ENCODE assay signal across 7 cellular contexts in genomic region chr4:159048166-159048886, GRCh38. TPM values are rescaled to one million over a fixed set of nuclear protein-coding genes. Genes with fewer than 3 reads are reported as not detected.
A peak's percentile ranks its signal among the peaks of the same experiment; 100 is the strongest.
DNase-seq lines count a peak whose midpoint lies in the region; ATAC-seq, FAIRE-seq and TF ChIP-seq lines count a peak whose summit lies in the region.

No MANE protein-coding gene starts in this region.

- H3K4me1 Mint-ChIP-seq in chondrocyte (ENCODE audit: low read depth), result peaks cover 34% of the 10 kb centered on the region

- peak; percentile 77 for FAIRE-seq in HepG2 (lab: Jason Lieb, UNC)

- intact Hi-C loops in HepG2 (cut with micrococcal nuclease; ENCODE audit: unreplicated experiment), result loop anchor here (10.0 kb wide), 1 partner anchor 126 kb away; no protein-coding TSS in a partner anchor
- intact Hi-C loops in tibial artery (cut with DNase I; ENCODE audit: low total_unique reads), result no loop called here

- BruUV-seq in HepG2 (replicated peaks; lab: Mats Ljungman, UMichigan), result no TSS peak

- no peaks in the 10 kb centered on the region for H3K36me3 Mint-ChIP-seq in chondrocyte (ENCODE audit: low read depth)

- H3K27me3 Mint-ChIP-seq in chondrocyte (ENCODE audit: low read depth), result no peaks in the 10 kb centered on the region

- in situ Hi-C loops in HepG2 (cut with HindIII; ENCODE audit: extremely low pct_ligation_motif_present, low pct_unique_long_range_greater_than_20kb), result no loop called here

- TF ChIP-seq POLR2A in HepG2 (IDR thresholded peaks at IDR 0.05; ENCODE audit: insufficient read depth in 1 of 2, low read depth in 2 of 2, low read length in 2 of 2), result no peak

- H3K9me3 Mint-ChIP-seq in chondrocyte (ENCODE audit: low read depth), result no peaks in the 10 kb centered on the region

- 3% methylated on average over 15 of the region's 16 CpGs for whole genome bisulfite sequencing in HepG2 (ENCODE audit: low lambda C conversion rate)

- DNase-seq in NCI-H146 (lab: John Stamatoyannopoulos, UW) (peak; percentile 85), chondrocyte (ENCODE audit: low spot score) (no peak), HepG2 (ENCODE audit: low spot score) (peak; percentile 84), tibial artery (peak; percentile 57 to 69)
- DNase-seq in activated CD4-positive, alpha-beta T cell treated with anti-CD3 and anti-CD28 coated beads for 4 hours, result no peak

- peak overlapping the region; percentile 92 for H2AFZ ChIP-seq in HepG2 (ENCODE audit: low read length)

- peak; percentile 95 for ATAC-seq in HepG2
- ATAC-seq in GM21390 (IDR thresholded peaks at IDR 0.05; ENCODE audit: unreplicated experiment), result no peak
- ATAC-seq in GM21717 (IDR thresholded peaks at IDR 0.05; ENCODE audit: unreplicated experiment), result no peak

- CTCF ChIA-PET in HepG2 (lab: Yijun Ruan, JAX; ENCODE audit: low intra/inter-chr PET ratio, low total read pairs), result no interaction called here

- TF ChIP-seq EP300 in HepG2 (IDR thresholded peaks at IDR 0.05; ENCODE audit: low read depth in 2 of 2, low read length in 2 of 2) (peak in 1 of 2 experiments; percentile 29; a peak in 1 of 4 replicates), HepG2 (CRISPR knock-in tag; IDR thresholded peaks at IDR 0.05; ENCODE audit: borderline replicate concordance) (no peak)

- 0 out of 2 replicates have a peak overlapping the region, but pooled peaks have one; percentile 38 for H3K9ac ChIP-seq in HepG2 (ENCODE audit: insufficient read depth, low read depth, low read length)

- peak overlapping the region; percentile 39 for H3K4me3 Mint-ChIP-seq in chondrocyte (ENCODE audit: unreplicated experiment)

- no peaks in the 10 kb centered on the region for H3K36me3 ChIP-seq in HepG2 (replicated peaks in 1 of 2; ENCODE audit: control insufficient read depth in 1 of 2, insufficient read depth in 2 of 2, low read length in 2 of 2)
- H3K36me3 ChIP-seq in tibial artery, result no peaks in the 10 kb centered on the region

- peak overlapping the region; percentile 33 for H3K27ac ChIP-seq in HepG2 (ENCODE audit: extremely low read length, insufficient read depth, low read length)
- H3K27ac ChIP-seq in tibial artery, result no peak overlapping the region

- peak overlapping the region; percentile 97 for H3K4me2 ChIP-seq in HepG2 (ENCODE audit: low read depth, low read length)

- TF ChIP-seq CTCF in chondrocyte (IDR thresholded peaks at IDR 0.05), result no peak
- TF ChIP-seq CTCF in HepG2 (CRISPR knock-in tag; IDR thresholded peaks at IDR 0.05), result peak; percentile 23
- no peak for TF ChIP-seq CTCF in tibial artery (IDR thresholded peaks at IDR 0.05)

- peak overlapping the region; percentile 59 for H3K27ac Mint-ChIP-seq in chondrocyte (ENCODE audit: unreplicated experiment)

- H3K27me3 ChIP-seq in HepG2 (ENCODE audit: control insufficient read depth in 1 of 2, insufficient read depth in 2 of 2, low read length in 2 of 2) (no peaks in the 10 kb centered on the region), tibial artery (no peaks in the 10 kb centered on the region)

- no peaks in the 10 kb centered on the region for H3K79me2 ChIP-seq in HepG2 (ENCODE audit: insufficient read depth, low read length)

- H3K4me3 ChIP-seq in HepG2 (replicated peaks in 1 of 3; ENCODE audit: insufficient read depth in 1 of 3, low read depth in 2 of 3, low read length in 3 of 3) (peak overlapping the region; percentile 17 to 63 (median 58)), tibial artery (peak overlapping the region; percentile 27 to 45)

- TF ChIP-seq RAD21 in HepG2 (CRISPR knock-in tag; IDR thresholded peaks at IDR 0.05), result no peak

- H3K4me1 ChIP-seq in HepG2 (ENCODE audit: insufficient read depth, low read length), result peaks cover 31% of the 10 kb centered on the region
- peaks cover 0 to 8% (median 5%) of the 10 kb centered on the region in 4 donors for H3K4me1 ChIP-seq in tibial artery

- POLR2A ChIA-PET in HepG2 (lab: Yijun Ruan, JAX), result no interaction called here

- H3K9me3 ChIP-seq in HepG2 (ENCODE audit: low read length), result no peaks in the 10 kb centered on the region
- no peaks in the 10 kb centered on the region for H3K9me3 ChIP-seq in tibial artery

- H4K20me1 ChIP-seq in HepG2 (ENCODE audit: insufficient read depth, low read length), result no peaks in the 10 kb centered on the region

TF ChIP-seq in HepG2, 621 proteins besides CTCF, POLR2A, EP300 and RAD21 (continues in another document):
- TF ChIP-seq, protein P1, sequence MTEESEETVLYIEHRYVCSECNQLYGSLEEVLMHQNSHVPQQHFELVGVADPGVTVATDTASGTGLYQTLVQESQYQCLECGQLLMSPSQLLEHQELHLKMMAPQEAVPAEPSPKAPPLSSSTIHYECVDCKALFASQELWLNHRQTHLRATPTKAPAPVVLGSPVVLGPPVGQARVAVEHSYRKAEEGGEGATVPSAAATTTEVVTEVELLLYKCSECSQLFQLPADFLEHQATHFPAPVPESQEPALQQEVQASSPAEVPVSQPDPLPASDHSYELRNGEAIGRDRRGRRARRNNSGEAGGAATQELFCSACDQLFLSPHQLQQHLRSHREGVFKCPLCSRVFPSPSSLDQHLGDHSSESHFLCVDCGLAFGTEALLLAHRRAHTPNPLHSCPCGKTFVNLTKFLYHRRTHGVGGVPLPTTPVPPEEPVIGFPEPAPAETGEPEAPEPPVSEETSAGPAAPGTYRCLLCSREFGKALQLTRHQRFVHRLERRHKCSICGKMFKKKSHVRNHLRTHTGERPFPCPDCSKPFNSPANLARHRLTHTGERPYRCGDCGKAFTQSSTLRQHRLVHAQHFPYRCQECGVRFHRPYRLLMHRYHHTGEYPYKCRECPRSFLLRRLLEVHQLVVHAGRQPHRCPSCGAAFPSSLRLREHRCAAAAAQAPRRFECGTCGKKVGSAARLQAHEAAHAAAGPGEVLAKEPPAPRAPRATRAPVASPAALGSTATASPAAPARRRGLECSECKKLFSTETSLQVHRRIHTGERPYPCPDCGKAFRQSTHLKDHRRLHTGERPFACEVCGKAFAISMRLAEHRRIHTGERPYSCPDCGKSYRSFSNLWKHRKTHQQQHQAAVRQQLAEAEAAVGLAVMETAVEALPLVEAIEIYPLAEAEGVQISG (CRISPR knock-in tag; IDR thresholded peaks at IDR 0.05), result peak; percentile 45; the same call in 1 of the 2 replicates
- TF ChIP-seq RELA (CRISPR knock-in tag; IDR thresholded peaks at IDR 0.05) (no peak), ZNF629 (CRISPR knock-in tag; conservative IDR thresholded peaks at IDR 0.05) (peak; percentile 53; the same call in 1 of the 2 replicates), ZNF451 (CRISPR knock-in tag; IDR thresholded peaks at IDR 0.05) (no peak), BCL6 (CRISPR knock-in tag; IDR thresholded peaks at IDR 0.05) (peak; percentile 25; the same call in 1 of the 2 replicates), ESRRA (CRISPR knock-in tag; IDR thresholded peaks at IDR 0.05; ENCODE audit: low read depth) (no peak), ZNF430 (CRISPR knock-in tag; IDR thresholded peaks at IDR 0.05) (peak; percentile 53; the same call in 1 of the 2 replicates), ZFYVE20 (CRISPR knock-in tag; IDR thresholded peaks at IDR 0.05; ENCODE audit: borderline replicate concordance, low read depth) (no peak), JUND (CRISPR knock-in tag; IDR thresholded peaks at IDR 0.05) (no peak), SP2 (CRISPR knock-in tag; IDR thresholded peaks at IDR 0.05) (no peak)
- TF ChIP-seq, protein P2, sequence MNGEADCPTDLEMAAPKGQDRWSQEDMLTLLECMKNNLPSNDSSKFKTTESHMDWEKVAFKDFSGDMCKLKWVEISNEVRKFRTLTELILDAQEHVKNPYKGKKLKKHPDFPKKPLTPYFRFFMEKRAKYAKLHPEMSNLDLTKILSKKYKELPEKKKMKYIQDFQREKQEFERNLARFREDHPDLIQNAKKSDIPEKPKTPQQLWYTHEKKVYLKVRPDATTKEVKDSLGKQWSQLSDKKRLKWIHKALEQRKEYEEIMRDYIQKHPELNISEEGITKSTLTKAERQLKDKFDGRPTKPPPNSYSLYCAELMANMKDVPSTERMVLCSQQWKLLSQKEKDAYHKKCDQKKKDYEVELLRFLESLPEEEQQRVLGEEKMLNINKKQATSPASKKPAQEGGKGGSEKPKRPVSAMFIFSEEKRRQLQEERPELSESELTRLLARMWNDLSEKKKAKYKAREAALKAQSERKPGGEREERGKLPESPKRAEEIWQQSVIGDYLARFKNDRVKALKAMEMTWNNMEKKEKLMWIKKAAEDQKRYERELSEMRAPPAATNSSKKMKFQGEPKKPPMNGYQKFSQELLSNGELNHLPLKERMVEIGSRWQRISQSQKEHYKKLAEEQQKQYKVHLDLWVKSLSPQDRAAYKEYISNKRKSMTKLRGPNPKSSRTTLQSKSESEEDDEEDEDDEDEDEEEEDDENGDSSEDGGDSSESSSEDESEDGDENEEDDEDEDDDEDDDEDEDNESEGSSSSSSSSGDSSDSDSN (CRISPR knock-in tag; IDR thresholded peaks at IDR 0.05), result peak; percentile 46

RNA-seq across cellular contexts. Expression of gene RAPGEF2, which starts 54.6 kb away (rescaled TPM):
- total RNA-seq in chondrocyte, result 31.0 to 40.1 TPM (median 37.3 TPM) in 3 replicates
- 23.0 and 24.3 TPM in 2 replicates for total RNA-seq in HepG2 (2016; rRNA removed; fragmentation: Illumina TruSeq; extraction: Trizol)
- 4.9 and 6.3 TPM in 2 replicates for total RNA-seq in HepG2 (2016; cell fraction: cytosol; rRNA removed; fragmentation: Illumina TruSeq; extraction: Trizol; ENCODE audit: low read depth)
- 22.0 and 23.7 TPM in 2 replicates for total RNA-seq in HepG2 (2016; cell fraction: insoluble cytoplasmic fraction; rRNA removed; fragmentation: Illumina TruSeq; extraction: Trizol)
- total RNA-seq in HepG2 (2016; cell fraction: membrane; rRNA removed; fragmentation: Illumina TruSeq; extraction: Trizol), result 5.0 and 6.3 TPM in 2 replicates
- 35.9 and 37.8 TPM in 2 replicates for total RNA-seq in HepG2 (2016; cell fraction: nucleus; rRNA removed; fragmentation: Illumina TruSeq; extraction: Trizol)
- 17.2 and 19.2 TPM in 2 replicates for polyA plus RNA-seq in HepG2 (2011; rRNA removed)
- polyA plus RNA-seq in HepG2 (2011; cell fraction: cytosol; rRNA removed), result 13.6 and 17.3 TPM in 2 replicates
- 22.9 and 26.6 TPM in 2 replicates for polyA plus RNA-seq in HepG2 (2011; cell fraction: nucleus; rRNA removed)
- polyA plus RNA-seq in HepG2 (2012), result 12.4 and 13.7 TPM in 2 replicates
- polyA plus RNA-seq in HepG2 (2016; cell fraction: cytosol; fragmentation: Illumina TruSeq; extraction: Trizol; ENCODE audit: low read depth), result 0.24 and 0.32 TPM in 2 replicates
- 12.6 and 13.0 TPM in 2 replicates for polyA plus RNA-seq in HepG2 (2016; cell fraction: insoluble cytoplasmic fraction; fragmentation: Illumina TruSeq; extraction: Trizol; ENCODE audit: low read depth)
- polyA plus RNA-seq in HepG2 (2016; cell fraction: membrane; fragmentation: Illumina TruSeq; extraction: Trizol; ENCODE audit: low read depth), result 0.80 and 1.2 TPM in 2 replicates
- 21.9 and 25.9 TPM in 2 replicates for polyA plus RNA-seq in HepG2 (2016; cell fraction: nucleus; fragmentation: Illumina TruSeq; extraction: Trizol; ENCODE audit: insufficient read depth, low read depth)
- 24.7 and 32.1 TPM in 2 replicates for polyA minus RNA-seq in HepG2 (2011; rRNA and poly(A)+ RNA removed; ENCODE audit: low replicate concordance)
- 18.1 and 20.7 TPM in 2 replicates for polyA minus RNA-seq in HepG2 (2011; cell fraction: cytosol; rRNA and poly(A)+ RNA removed)
- polyA minus RNA-seq in HepG2 (2011; cell fraction: nucleus; rRNA and poly(A)+ RNA removed), result 83.3 and 91.0 TPM in 2 replicates

Comparison
In these comparisons a context has a peak if more than half of its experiments do, and no peak if none do; other contexts are left out.
1. DNase-seq: peak in NCI-H146 (single experiment), HepG2 (single experiment) and tibial artery (2 of 2); none in chondrocyte (single experiment) and activated CD4-positive, alpha-beta T cell treated with anti-CD3 and anti-CD28 coated beads for 4 hours (0 of 2).